In the genomic region with DNA sequence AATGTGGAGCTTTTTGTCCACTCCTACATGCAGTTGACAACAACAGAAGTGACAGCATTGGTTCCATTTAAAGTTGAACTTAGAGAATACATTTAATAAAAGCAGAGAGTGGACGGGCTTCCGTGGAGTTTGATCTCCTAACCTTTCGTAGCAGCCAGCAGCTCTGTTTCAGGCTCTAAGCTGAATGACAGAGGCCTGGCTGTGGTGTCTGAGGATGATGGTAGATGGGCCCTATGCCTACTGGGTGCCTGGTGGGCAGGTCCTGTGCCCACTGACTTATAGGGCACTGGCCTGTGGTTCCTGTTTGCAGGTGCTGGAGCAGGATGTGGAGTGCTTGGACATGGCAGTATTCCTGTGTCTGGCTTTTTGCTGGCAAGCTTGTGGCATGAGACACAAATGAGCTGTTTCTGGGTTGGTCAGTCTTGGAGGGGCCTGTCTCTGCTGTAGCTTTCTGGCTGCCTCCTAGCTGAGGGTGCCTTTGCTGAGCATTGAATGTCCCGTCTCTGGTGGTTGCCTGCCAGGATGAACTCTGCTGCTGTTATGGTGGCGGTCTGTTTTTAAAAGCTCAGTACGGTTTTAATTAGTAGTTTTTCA, we compare ENCODE assay signal across 15 cellular contexts. TPM values are rescaled to one million over a fixed set of nuclear protein-coding genes. Genes with fewer than 3 reads are reported as not detected.
A peak's percentile ranks its signal among the peaks of the same experiment; 100 is the strongest.
DNase-seq lines count a peak whose midpoint lies in the region; ATAC-seq and TF ChIP-seq lines count a peak whose summit lies in the region.
"Had no signal": no experiment of that assay in that cellular context is flagged by ENCODE, and none has a peak within 500 bp of the region (broad histone marks: within the 10 kb centered on the region; RNA-seq: fewer than 3 reads in every experiment).

No MANE protein-coding gene starts in this region.

- no peak for ATAC-seq in GM21526 (IDR thresholded peaks at IDR 0.05; ENCODE audit: low FRiP score, unreplicated experiment)
- no peak for ATAC-seq in GM19397 (IDR thresholded peaks at IDR 0.05; ENCODE audit: unreplicated experiment)
- ATAC-seq in GM19035 (IDR thresholded peaks at IDR 0.05; ENCODE audit: unreplicated experiment) = no peak

- H3K4me3 Mint-ChIP-seq in CD4-positive, alpha-beta memory T cell = peak overlapping the region in 6 of 8 donors; percentile 9 to 74 (median 53)

- TF ChIP-seq CTCF in dorsolateral prefrontal cortex (IDR thresholded peaks at IDR 0.05 in 54 of 56, conservative IDR thresholded peaks at IDR 0.05 in 2 of 56; ENCODE audit: low read depth in 1 of 56, partially characterized antibody in 56 of 56) = no peak
- no peak for TF ChIP-seq CTCF in osteoblast (IDR thresholded peaks at IDR 0.05; ENCODE audit: extremely low read depth, low read depth, low read length)

- CTCF ChIA-PET in CD4-positive, alpha-beta memory T cell (lab: Charles Lee; ENCODE audit: partially characterized antibody) = interaction anchor here (0.9 to 1.9 kb wide), 3 partner anchors 10 to 23 kb away, joined by 3 to 5 read pairs (median 4); no protein-coding TSS in a partner anchor

- peaks cover 62 to 95% (median 77%) of the 10 kb centered on the region in 4 donors for H3K4me1 Mint-ChIP-seq in CD4-positive, alpha-beta memory T cell

- peaks cover 98% of the 10 kb centered on the region for H3K79me2 ChIP-seq in Karpas-422 (ENCODE audit: low read length)
- peaks cover 99% of the 10 kb centered on the region for H3K79me2 ChIP-seq in osteoblast (ENCODE audit: insufficient read depth, low read length)

- peaks cover 92% of the 10 kb centered on the region for H3K4me1 ChIP-seq in CD4-positive, alpha-beta memory T cell (ENCODE audit: insufficient read depth, low read length)
- H3K4me1 ChIP-seq in Karpas-422 (ENCODE audit: low read length) (peaks cover 87% of the 10 kb centered on the region), osteoblast (ENCODE audit: insufficient read depth, low read length) (peaks cover 33% of the 10 kb centered on the region)

- H4K20me1 ChIP-seq in Karpas-422 (ENCODE audit: insufficient read depth, low read depth, low read length) (peaks cover 38% of the 10 kb centered on the region), osteoblast (ENCODE audit: insufficient read depth, low read length) (peaks cover 72% of the 10 kb centered on the region)

- POLR2A ChIA-PET in CD4-positive, alpha-beta memory T cell (lab: Charles Lee; ENCODE audit: partially characterized antibody) = interaction anchor here (0.7 to 1.8 kb wide), 4 partner anchors 16 to 25 kb away, joined by 3 to 6 read pairs (median 4); no protein-coding TSS in a partner anchor

- intact Hi-C loops in CD4-positive, alpha-beta memory T cell (cut with micrococcal nuclease) = no loop called here
- intact Hi-C loops in dorsolateral prefrontal cortex (cut with DNase I) = loop anchor here in 1 of 2 donors (5.0 kb wide), 1 partner anchor 53 kb away; no protein-coding TSS in a partner anchor

- H2AFZ ChIP-seq in Karpas-422 (ENCODE audit: low read length) = no peak overlapping the region
- no peak overlapping the region for H2AFZ ChIP-seq in osteoblast (ENCODE audit: low read length)

- H3K9me3 ChIP-seq in CD4-positive, alpha-beta memory T cell (ENCODE audit: control insufficient read depth in 1 of 2, low read length in 2 of 2) = no peaks in the 10 kb centered on the region
- H3K9me3 ChIP-seq in Karpas-422 (ENCODE audit: low read length) (no peaks in the 10 kb centered on the region), osteoblast (ENCODE audit: low read depth, low read length) (no peaks in the 10 kb centered on the region)

- H3K9ac ChIP-seq in Karpas-422 (ENCODE audit: low read length) = no peak overlapping the region

- H3K9me2 ChIP-seq in Karpas-422 (replicated peaks; ENCODE audit: insufficient read depth, low read length) = no peaks in the 10 kb centered on the region

- DNase-seq in CD4-positive, alpha-beta memory T cell = no peak
- DNase-seq in Karpas-422 (no peak), dorsolateral prefrontal cortex (peak in 3 of 10 donors; percentile 25 to 47 (median 35)), osteoblast (ENCODE audit: insufficient read length, low spot score, missing footprints) (peak; percentile 76), NCI-H69 (lab: John Stamatoyannopoulos, UW) (no peak)
- DNase-seq: activated CD4-positive, CD25-positive, alpha-beta regulatory T cell; activated effector memory CD4-positive, alpha-beta T cell treated with Interleukin-2 at 50 U/mL for 16 hours; Calu3; kidney; NCI-H446; stimulated activated CD4-positive, alpha-beta T cell treated with anti-CD3 and anti-CD28 coated beads, Interleukin-1b, Interleukin-23, amount 100 ng/mL, for 48 hours; stimulated activated naive CD4-positive, alpha-beta T cell treated with Interleukin-2 at 50 U/mL for 16 hours had no signal

- H3K27me3 Mint-ChIP-seq in CD4-positive, alpha-beta memory T cell = no peaks in the 10 kb centered on the region

- peaks cover 6% of the 10 kb centered on the region for H3K36me3 ChIP-seq in CD4-positive, alpha-beta memory T cell (ENCODE audit: insufficient read depth, low read length)
- H3K36me3 ChIP-seq in Karpas-422 (ENCODE audit: insufficient read depth, low read length) = no peaks in the 10 kb centered on the region
- H3K36me3 ChIP-seq in osteoblast (ENCODE audit: insufficient read depth, low read length) = peaks cover 9% of the 10 kb centered on the region

- H3K36me3 Mint-ChIP-seq in CD4-positive, alpha-beta memory T cell = peaks cover 13 to 47% of the 10 kb centered on the region in 2 donors

- no peak overlapping the region for H3K4me3 ChIP-seq in CD4-positive, alpha-beta memory T cell (ENCODE audit: low read length in 2 of 2)
- H3K4me3 ChIP-seq in Karpas-422 (ENCODE audit: low read length) = no peak overlapping the region
- H3K4me3 ChIP-seq in dorsolateral prefrontal cortex = peak overlapping the region in 23 of 59 donors; percentile 0 to 45 (median 17)
- H3K4me3 ChIP-seq in osteoblast (ENCODE audit: insufficient read depth, low read length) = no peak overlapping the region

- H3K27ac ChIP-seq in CD4-positive, alpha-beta memory T cell (ENCODE audit: low read depth, low read length) = no peak overlapping the region
- H3K27ac ChIP-seq in Karpas-422 (ENCODE audit: low read length) (no peak overlapping the region), dorsolateral prefrontal cortex (peak overlapping the region in 54 of 59 donors; percentile 1 to 81 (median 53)), osteoblast (ENCODE audit: low read depth, low read length) (peak overlapping the region; percentile 3)

- H3K9me3 Mint-ChIP-seq in CD4-positive, alpha-beta memory T cell = peaks cover 0 to 3% (median 0%) of the 10 kb centered on the region in 8 donors

- H3K4me2 ChIP-seq in Karpas-422 (ENCODE audit: low read depth, low read length, poor library complexity, severe bottlenecking) = peak overlapping the region; percentile 27
- H3K4me2 ChIP-seq in osteoblast (ENCODE audit: insufficient read depth, low read length) = no peak overlapping the region

- peak overlapping the region in 3 of 7 donors; percentile 5 to 98 (median 48) for H3K27ac Mint-ChIP-seq in CD4-positive, alpha-beta memory T cell

- H3K27me3 ChIP-seq in CD4-positive, alpha-beta memory T cell (ENCODE audit: insufficient read depth, low read length) = no peaks in the 10 kb centered on the region
- H3K27me3 ChIP-seq in Karpas-422 (ENCODE audit: low read length) = no peaks in the 10 kb centered on the region
- H3K27me3 ChIP-seq in dorsolateral prefrontal cortex = no peaks in the 10 kb centered on the region
- no peaks in the 10 kb centered on the region for H3K27me3 ChIP-seq in osteoblast (ENCODE audit: insufficient read depth, low read length)

RNA-seq across cellular contexts. Expression of a gene that starts 54.6 kb away (rescaled TPM):
- total RNA-seq in CD4-positive, alpha-beta memory T cell = 100 to 1,000 TPM; 113 to 118 TPM
- 10 to 100 TPM in 1 of 2 donors, 1 to 10 TPM in 1; 6.7 to 23.5 TPM for polyA plus RNA-seq in CD4-positive, alpha-beta memory T cell
- 28.3 and 36.0 TPM in 2 replicates for total RNA-seq in Karpas-422 (2014; rRNA removed; shearing (Covaris generic); ENCODE audit: low replicate concordance)
- total RNA-seq in dorsolateral prefrontal cortex (100 to 1,000 TPM in 114 of 120 experiments, 10 to 100 TPM in 6; 86.9 to 190 (median 133) TPM), osteoblast (12.7 and 17.4 TPM in 2 replicates)

Comparison
In these comparisons a context has a peak if more than half of its experiments do, and no peak if none do; other contexts are left out.
1. H3K27ac ChIP-seq: peak in dorsolateral prefrontal cortex (54 of 59) and osteoblast (single experiment); none in CD4-positive, alpha-beta memory T cell (single experiment) and Karpas-422 (single experiment).